In genomic region chr6:31661867-31662723, GRCh38 we compare ENCODE assay signal across 12 cellular contexts. TPM values are rescaled to one million over a fixed set of nuclear protein-coding genes. Genes with fewer than 3 reads are reported as not detected.
DNase-seq lines count a peak whose midpoint lies in the region; ATAC-seq and TF ChIP-seq lines count a peak whose summit lies in the region.
"Had no signal": no experiment of that assay in that cellular context is flagged by ENCODE, and none has a peak within 500 bp of the region (broad histone marks: within the 10 kb centered on the region; RNA-seq: fewer than 3 reads in every experiment).

No MANE protein-coding gene starts in this region.

- H3K4me3 ChIP-seq in naive thymus-derived CD4-positive, alpha-beta T cell (ENCODE audit: low read length): no peak overlapping the region
- H3K4me3 ChIP-seq in dorsolateral prefrontal cortex (peak overlapping the region in 2 of 59 donors; percentile 10 to 85), BE2C (ENCODE audit: low read depth, low read length) (no peak overlapping the region)

- POLR2A ChIA-PET in CD4-positive, alpha-beta T cell (lab: Charles Lee): interaction anchor here (0.7 to 7.9 kb wide), 5 partner anchors 9 to 94 kb away, joined by 3 to 250 read pairs (median 3); partner anchors contain the start of genes ABHD16A, APOM, BAG6 and PRRC2A
- POLR2A ChIA-PET in naive thymus-derived CD4-positive, alpha-beta T cell (lab: Charles Lee): interaction anchor here (0.6 to 7.1 kb wide), 10 partner anchors 9 to 177 kb away, joined by 3 to 193 read pairs (median 5); partner anchors contain the start of genes ABHD16A, APOM, BAG6 and LY6G5C

- peak; percentile 27 for TF ChIP-seq POLR2A in GM19099 (IDR thresholded peaks at IDR 0.05; ENCODE audit: extremely low read depth, insufficient read length, low read depth)

- H3K4me1 ChIP-seq in naive thymus-derived CD4-positive, alpha-beta T cell (ENCODE audit: control insufficient read depth in 2 of 2, insufficient read depth in 2 of 2, low read length in 2 of 2): peaks cover 51 to 62% of the 10 kb centered on the region in 2 donors
- no peaks in the 10 kb centered on the region for H3K4me1 ChIP-seq in BE2C

- H3K27me3 Mint-ChIP-seq in CD4-positive, alpha-beta T cell: no peaks in the 10 kb centered on the region
- no peaks in the 10 kb centered on the region for H3K27me3 Mint-ChIP-seq in activated T-helper 1 cell treated with anti-CD3 and anti-CD28 coated beads, Interleukin-12 subunit alpha, Interleukin-12 subunit beta, Interleukin-2, Interleukin-4 antibody, amounts not matched to agents 30 ng/mL and 10 ng/mL and 1 ng/mL, durations not matched to agents 14 hours and 24 hours and 36 hours (ENCODE audit: insufficient read depth)
- peaks cover 0 to 2% (median 0%) of the 10 kb centered on the region in 5 donors for H3K27me3 Mint-ChIP-seq in naive thymus-derived CD4-positive, alpha-beta T cell

- ATAC-seq in CD4-positive, alpha-beta T cell (ENCODE audit: poor library complexity): no peak
- no peak for ATAC-seq in naive thymus-derived CD4-positive, alpha-beta T cell
- no peak for ATAC-seq in HG03565 (IDR thresholded peaks at IDR 0.05; ENCODE audit: unreplicated experiment)

- H3K27me3 ChIP-seq in CD4-positive, alpha-beta T cell (ENCODE audit: control insufficient read depth, insufficient read depth, low read length): no peaks in the 10 kb centered on the region
- no peaks in the 10 kb centered on the region for H3K27me3 ChIP-seq in naive thymus-derived CD4-positive, alpha-beta T cell (ENCODE audit: control insufficient read depth in 2 of 2, insufficient read depth in 2 of 2, low read length in 2 of 2)
- H3K27me3 ChIP-seq in dorsolateral prefrontal cortex: no peaks in the 10 kb centered on the region
- no peaks in the 10 kb centered on the region for H3K27me3 ChIP-seq in BE2C

- peak overlapping the region; percentile 94 for H3K27ac Mint-ChIP-seq in CD4-positive, alpha-beta T cell
- no peak overlapping the region for H3K27ac Mint-ChIP-seq in activated T-helper 1 cell treated with anti-CD3 and anti-CD28 coated beads, Interleukin-12 subunit alpha, Interleukin-12 subunit beta, Interleukin-2, Interleukin-4 antibody, amounts not matched to agents 30 ng/mL and 10 ng/mL and 1 ng/mL, durations not matched to agents 14 hours and 24 hours and 36 hours
- H3K27ac Mint-ChIP-seq in naive thymus-derived CD4-positive, alpha-beta T cell: peak overlapping the region; percentile 41 to 95 (median 79)

- H3K9me3 Mint-ChIP-seq in CD4-positive, alpha-beta T cell: no peaks in the 10 kb centered on the region
- H3K9me3 Mint-ChIP-seq in activated T-helper 1 cell treated with anti-CD3 and anti-CD28 coated beads, Interleukin-12 subunit alpha, Interleukin-12 subunit beta, Interleukin-2, Interleukin-4 antibody, amounts not matched to agents 30 ng/mL and 10 ng/mL and 1 ng/mL, durations not matched to agents 14 hours and 24 hours and 36 hours: no peaks in the 10 kb centered on the region
- H3K9me3 Mint-ChIP-seq in naive thymus-derived CD4-positive, alpha-beta T cell: peaks cover 0 to 2% (median 0%) of the 10 kb centered on the region in 11 donors

- H3K36me3 Mint-ChIP-seq in CD4-positive, alpha-beta T cell (ENCODE audit: low read depth): peaks cover 75% of the 10 kb centered on the region
- H3K36me3 Mint-ChIP-seq in activated T-helper 1 cell treated with anti-CD3 and anti-CD28 coated beads, Interleukin-12 subunit alpha, Interleukin-12 subunit beta, Interleukin-2, Interleukin-4 antibody, amounts not matched to agents 30 ng/mL and 10 ng/mL and 1 ng/mL, durations not matched to agents 14 hours and 24 hours and 36 hours (ENCODE audit: low read depth): peaks cover 55% of the 10 kb centered on the region
- H3K36me3 Mint-ChIP-seq in naive thymus-derived CD4-positive, alpha-beta T cell: peaks cover 4 to 41% (median 11%) of the 10 kb centered on the region in 5 donors

- peak overlapping the region; percentile 95 for H3K4me3 Mint-ChIP-seq in CD4-positive, alpha-beta T cell
- H3K4me3 Mint-ChIP-seq in activated T-helper 1 cell treated with anti-CD3 and anti-CD28 coated beads, Interleukin-12 subunit alpha, Interleukin-12 subunit beta, Interleukin-2, Interleukin-4 antibody, amounts not matched to agents 30 ng/mL and 10 ng/mL and 1 ng/mL, durations not matched to agents 14 hours and 24 hours and 36 hours: peak overlapping the region; percentile 91
- H3K4me3 Mint-ChIP-seq in naive thymus-derived CD4-positive, alpha-beta T cell: peak overlapping the region; percentile 55 to 98 (median 91)

- no peak for TF ChIP-seq CTCF in CD4-positive, alpha-beta T cell (IDR thresholded peaks at IDR 0.05)
- TF ChIP-seq CTCF in dorsolateral prefrontal cortex (IDR thresholded peaks at IDR 0.05 in 54 of 56, conservative IDR thresholded peaks at IDR 0.05 in 2 of 56; ENCODE audit: low read depth in 1 of 56, partially characterized antibody in 56 of 56): no peak
- TF ChIP-seq CTCF in BE2C (IDR thresholded peaks at IDR 0.05; ENCODE audit: low read depth, low read length): no peak

- CTCF ChIA-PET in CD4-positive, alpha-beta T cell (lab: Charles Lee): interaction anchor here (1.2 to 2.7 kb wide), 2 partner anchors 9 to 10 kb away, joined by 5 to 9 read pairs; partner anchors contain the start of gene BAG6
- CTCF ChIA-PET in naive thymus-derived CD4-positive, alpha-beta T cell (lab: Charles Lee): no interaction called here

- no peak overlapping the region for H3K27ac ChIP-seq in CD4-positive, alpha-beta T cell (ENCODE audit: low read depth, low read length)
- H3K27ac ChIP-seq in naive thymus-derived CD4-positive, alpha-beta T cell (ENCODE audit: low read depth, low read length): no peak overlapping the region
- peak overlapping the region in 3 of 59 donors; percentile 6 to 63 (median 20) for H3K27ac ChIP-seq in dorsolateral prefrontal cortex

- DNase-seq in CD4-positive, alpha-beta T cell: no peak
- DNase-seq in activated T-helper 1 cell treated with anti-CD3 and anti-CD28 coated beads, Interleukin-12 subunit alpha, Interleukin-12 subunit beta, Interleukin-2, Interleukin-4 antibody, amounts not matched to agents 30 ng/mL and 10 ng/mL and 1 ng/mL, durations not matched to agents 14 hours and 24 hours and 36 hours (ENCODE audit: low spot score): no peak
- DNase-seq in naive thymus-derived CD4-positive, alpha-beta T cell: no peak
- no peak for DNase-seq in dorsolateral prefrontal cortex
- DNase-seq in germinal center (ENCODE audit: low spot score): no peak
- no peak for DNase-seq in BE2C
- DNase-seq: activated effector memory CD4-positive, alpha-beta T cell treated with Interleukin-2 at 50 U/mL for 16 hours; dermis blood vessel endothelial cell; hippocampal formation; NCI-H526 treated with DMSO at 0.1 percent for 48 hours had no signal

- H3K36me3 ChIP-seq in naive thymus-derived CD4-positive, alpha-beta T cell (ENCODE audit: control insufficient read depth in 2 of 3, insufficient read depth in 3 of 3, low read length in 3 of 3): peaks cover 0 to 31% (median 6%) of the 10 kb centered on the region in 3 experiments
- peaks cover 12% of the 10 kb centered on the region for H3K36me3 ChIP-seq in BE2C

- H3K4me1 Mint-ChIP-seq in CD4-positive, alpha-beta T cell (ENCODE audit: low read depth): peaks cover 75% of the 10 kb centered on the region
- H3K4me1 Mint-ChIP-seq in activated T-helper 1 cell treated with anti-CD3 and anti-CD28 coated beads, Interleukin-12 subunit alpha, Interleukin-12 subunit beta, Interleukin-2, Interleukin-4 antibody, amounts not matched to agents 30 ng/mL and 10 ng/mL and 1 ng/mL, durations not matched to agents 14 hours and 24 hours and 36 hours (ENCODE audit: low read depth): peaks cover 84% of the 10 kb centered on the region
- H3K4me1 Mint-ChIP-seq in naive thymus-derived CD4-positive, alpha-beta T cell: peaks cover 48 to 91% (median 76%) of the 10 kb centered on the region in 7 donors

- H3K9me3 ChIP-seq in CD4-positive, alpha-beta T cell (ENCODE audit: control insufficient read depth, low read length): no peaks in the 10 kb centered on the region
- no peaks in the 10 kb centered on the region for H3K9me3 ChIP-seq in naive thymus-derived CD4-positive, alpha-beta T cell (ENCODE audit: control insufficient read depth in 2 of 3, low read length in 3 of 3)
- H3K9me3 ChIP-seq in BE2C: no peaks in the 10 kb centered on the region

- intact Hi-C loops in CD4-positive, alpha-beta T cell (cut with DNase I, micrococcal nuclease): loop anchor here in 1 of 2 experiments (2.0 to 10.0 kb wide), 4 partner anchors 41 to 1543 kb away; partner anchors contain the start of genes ABCF1, GPSM3, HSD17B8 and PBX2
- intact Hi-C loops in activated T-helper 1 cell treated with anti-CD3 and anti-CD28 coated beads, Interleukin-12 subunit alpha, Interleukin-12 subunit beta, Interleukin-2, Interleukin-4 antibody, amounts not matched to agents 30 ng/mL and 10 ng/mL and 1 ng/mL, durations not matched to agents 14 hours and 24 hours and 36 hours (cut with micrococcal nuclease): loop anchor here (10.0 kb wide), 2 partner anchors 1313 to 1543 kb away; partner anchors contain the start of genes HSD17B8, RING1, RXRB and SLC39A7
- intact Hi-C loops in naive thymus-derived CD4-positive, alpha-beta T cell (cut with micrococcal nuclease): loop anchor here in 1 of 2 donors (10.0 kb wide), 2 partner anchors 1543 to 1753 kb away; partner anchors contain the start of genes CUTA, HSD17B8, PHF1 and RING1
- intact Hi-C loops in dorsolateral prefrontal cortex (cut with DNase I): no loop called here

RNA-seq across cellular contexts. Expression of gene C6orf47, which starts 1.5 kb away (rescaled TPM):
- total RNA-seq in CD4-positive, alpha-beta T cell: 10 to 100 TPM in 1 of 2 experiments, 1 to 10 TPM in 1; 9.6 to 10.5 TPM
- 18.1 and 19.1 TPM in 2 replicates for total RNA-seq in activated T-helper 1 cell treated with anti-CD3 and anti-CD28 coated beads, Interleukin-12 subunit alpha, Interleukin-12 subunit beta, Interleukin-2, Interleukin-4 antibody, amounts not matched to agents 30 ng/mL and 10 ng/mL and 1 ng/mL, durations not matched to agents 14 hours and 24 hours and 36 hours
- total RNA-seq in naive thymus-derived CD4-positive, alpha-beta T cell: 10 to 100 TPM; 14.0 to 32.8 (median 23.2) TPM
- polyA plus RNA-seq in naive thymus-derived CD4-positive, alpha-beta T cell: 10 to 100 TPM; 22.3 to 33.7 TPM
- 10 to 100 TPM; 10.7 to 19.7 (median 13.8) TPM for total RNA-seq in dorsolateral prefrontal cortex
- polyA plus RNA-seq in BE2C (2012; ENCODE audit: insufficient read depth, insufficient read length, low read depth): 11.7 TPM

RNA-seq across cellular contexts. Expression of gene GPANK1, which starts 2.7 kb away (rescaled TPM):
- 10 to 100 TPM in 1 of 2 experiments, 1 to 10 TPM in 1; 9.8 to 11.0 TPM for total RNA-seq in CD4-positive, alpha-beta T cell
- 34.8 and 37.2 TPM in 2 replicates for total RNA-seq in activated T-helper 1 cell treated with anti-CD3 and anti-CD28 coated beads, Interleukin-12 subunit alpha, Interleukin-12 subunit beta, Interleukin-2, Interleukin-4 antibody, amounts not matched to agents 30 ng/mL and 10 ng/mL and 1 ng/mL, durations not matched to agents 14 hours and 24 hours and 36 hours
- total RNA-seq in naive thymus-derived CD4-positive, alpha-beta T cell: 10 to 100 TPM; 12.8 to 35.1 (median 28.9) TPM
- 10 to 100 TPM; 24.0 to 27.2 TPM for polyA plus RNA-seq in naive thymus-derived CD4-positive, alpha-beta T cell
- 10 to 100 TPM; 10.3 to 24.2 (median 15.8) TPM for total RNA-seq in dorsolateral prefrontal cortex
- 90.5 TPM for polyA plus RNA-seq in BE2C (2012; ENCODE audit: insufficient read depth, insufficient read length, low read depth)

RNA-seq across cellular contexts. Expression of gene CSNK2B, which starts 3.8 kb away (rescaled TPM):
- 10 to 100 TPM; 88.0 to 92.6 TPM for total RNA-seq in CD4-positive, alpha-beta T cell
- total RNA-seq in activated T-helper 1 cell treated with anti-CD3 and anti-CD28 coated beads, Interleukin-12 subunit alpha, Interleukin-12 subunit beta, Interleukin-2, Interleukin-4 antibody, amounts not matched to agents 30 ng/mL and 10 ng/mL and 1 ng/mL, durations not matched to agents 14 hours and 24 hours and 36 hours: 302 and 308 TPM in 2 replicates
- total RNA-seq in naive thymus-derived CD4-positive, alpha-beta T cell: 100 to 1,000 TPM; 101 to 215 (median 133) TPM
- 100 to 1,000 TPM; 260 to 275 TPM for polyA plus RNA-seq in naive thymus-derived CD4-positive, alpha-beta T cell
- 100 to 1,000 TPM in 112 of 120 experiments, 10 to 100 TPM in 8; 85.2 to 151 (median 118) TPM for total RNA-seq in dorsolateral prefrontal cortex
- 388 TPM for polyA plus RNA-seq in BE2C (2012; ENCODE audit: insufficient read depth, insufficient read length, low read depth)

RNA-seq across cellular contexts. Expression of gene APOM, which starts 6.4 kb away (rescaled TPM):
- total RNA-seq in CD4-positive, alpha-beta T cell: 1 to 10 TPM; 4.2 to 4.6 TPM
- total RNA-seq in activated T-helper 1 cell treated with anti-CD3 and anti-CD28 coated beads, Interleukin-12 subunit alpha, Interleukin-12 subunit beta, Interleukin-2, Interleukin-4 antibody, amounts not matched to agents 30 ng/mL and 10 ng/mL and 1 ng/mL, durations not matched to agents 14 hours and 24 hours and 36 hours: 1.8 and 3.7 TPM in 2 replicates
- 1 to 10 TPM in 4 of 5 experiments, under 1 TPM in 1; 0.78 to 4.3 (median 2.8) TPM for total RNA-seq in naive thymus-derived CD4-positive, alpha-beta T cell
- polyA plus RNA-seq in naive thymus-derived CD4-positive, alpha-beta T cell: 1 to 10 TPM; 3.8 to 5.0 TPM
- 1 to 10 TPM in 90 of 120 experiments, under 1 TPM in 22, not detected in 8; 0.56 to 5.0 (median 1.7) TPM for total RNA-seq in dorsolateral prefrontal cortex
- polyA plus RNA-seq in BE2C (2012; ENCODE audit: insufficient read depth, insufficient read length, low read depth): 4.7 TPM

RNA-seq across cellular contexts. Expression of gene LY6G5B, which starts 7.7 kb away (rescaled TPM):
- 10 to 100 TPM; 27.0 to 28.0 TPM for total RNA-seq in CD4-positive, alpha-beta T cell
- 29.5 and 35.1 TPM in 2 replicates for total RNA-seq in activated T-helper 1 cell treated with anti-CD3 and anti-CD28 coated beads, Interleukin-12 subunit alpha, Interleukin-12 subunit beta, Interleukin-2, Interleukin-4 antibody, amounts not matched to agents 30 ng/mL and 10 ng/mL and 1 ng/mL, durations not matched to agents 14 hours and 24 hours and 36 hours
- 10 to 100 TPM; 27.7 to 51.0 (median 42.9) TPM for total RNA-seq in naive thymus-derived CD4-positive, alpha-beta T cell
- not detected for polyA plus RNA-seq in naive thymus-derived CD4-positive, alpha-beta T cell
- 10 to 100 TPM in 107 of 120 experiments, 1 to 10 TPM in 13; 6.4 to 36.1 (median 14.8) TPM for total RNA-seq in dorsolateral prefrontal cortex
- 38.0 TPM for polyA plus RNA-seq in BE2C (2012; ENCODE audit: insufficient read depth, insufficient read length, low read depth)
